Comparison of ENCODE assay signal across 8 cellular contexts in genomic region chr14:45251912-45252311, GRCh38. TPM values are rescaled to one million over a fixed set of nuclear protein-coding genes. Genes with fewer than 3 reads are reported as not detected.
DNase-seq lines count a peak whose midpoint lies in the region; ATAC-seq lines count a peak whose summit lies in the region.

No MANE protein-coding gene starts in this region.

- H3K27ac ChIP-seq in BLaER1 (peak overlapping the region; percentile 87), mesodermal cell (ENCODE audit: low read depth, low read length, severe bottlenecking) (no peak overlapping the region)

- peak; percentile 73 for ATAC-seq in GM18858 (IDR thresholded peaks at IDR 0.05; ENCODE audit: unreplicated experiment)
- peak; percentile 66 for ATAC-seq in HG02981 (IDR thresholded peaks at IDR 0.05; ENCODE audit: unreplicated experiment)

- peak overlapping the region; percentile 84 for H3K4me3 ChIP-seq in BLaER1
- peak overlapping the region; percentile 76 for H3K4me3 ChIP-seq in mesodermal cell (ENCODE audit: extremely low read depth, insufficient read depth, low read length, poor library complexity, severe bottlenecking)

- peak; percentile 64 to 95 for DNase-seq in NOMO-1 (lab: John Stamatoyannopoulos, UW; ENCODE audit: unreplicated experiment in 2 of 2)
- peak; percentile 22 to 51 for DNase-seq in T47D (ENCODE audit: low read depth in 1 of 2, low spot score in 1 of 2)
- DNase-seq in cerebellum (ENCODE audit: low spot score), result no peak
- no peak for DNase-seq in NCI-H774 (lab: John Stamatoyannopoulos, UW)

- peaks cover 27% of the 10 kb centered on the region for H3K4me1 ChIP-seq in BLaER1
- peaks cover 6% of the 10 kb centered on the region for H3K4me1 ChIP-seq in mesodermal cell (ENCODE audit: control insufficient read depth, insufficient read depth, low read length, poor library complexity, severe bottlenecking)

- H3K9me3 ChIP-seq in BLaER1 (peaks cover 22% of the 10 kb centered on the region), mesodermal cell (ENCODE audit: control insufficient read depth, low read length) (peaks cover 6% of the 10 kb centered on the region)

- WGBS in mesodermal cell (ENCODE audit: insufficient coverage in 2 of 2), 2 experiments, result 20 to 86% methylated on average over 1 of the region's 5 CpGs

- in situ Hi-C loops in T47D (cut with HindIII; ENCODE audit: low pct_unique_long_range_greater_than_20kb, low sequenced_read_pairs), result no loop called here

- peaks cover 6% of the 10 kb centered on the region; the same call in 1 of the 2 replicates for H4K20me1 ChIP-seq in BLaER1

- H3K27me3 ChIP-seq in BLaER1, result no peaks in the 10 kb centered on the region

- H3K36me3 ChIP-seq in BLaER1 (peaks cover 16% of the 10 kb centered on the region), mesodermal cell (ENCODE audit: control insufficient read depth, insufficient read depth, low read length) (peaks cover 6% of the 10 kb centered on the region)

- H3K4me2 ChIP-seq in BLaER1, result peak overlapping the region; percentile 70

- peak overlapping the region; percentile 90 for H3K9ac ChIP-seq in BLaER1

RNA-seq across cellular contexts. Expression of gene MIS18BP1, which starts 1.1 kb away (rescaled TPM):
- polyA plus RNA-seq in mesodermal cell (2013, experiment 1 of 2), result 56.6 TPM
- 66.3 TPM for polyA plus RNA-seq in mesodermal cell (2013, experiment 2 of 2)
- total RNA-seq in cerebellum, result 35.7 TPM

Comparison
In these comparisons a context has a peak if more than half of its experiments do, and no peak if none do; other contexts are left out.
1. DNase-seq: peak in NOMO-1 (2 of 2) and T47D (2 of 2); none in cerebellum (single experiment) and NCI-H774 (single experiment).